8 cellular contexts compared by ENCODE assay signal in the genomic region with DNA sequence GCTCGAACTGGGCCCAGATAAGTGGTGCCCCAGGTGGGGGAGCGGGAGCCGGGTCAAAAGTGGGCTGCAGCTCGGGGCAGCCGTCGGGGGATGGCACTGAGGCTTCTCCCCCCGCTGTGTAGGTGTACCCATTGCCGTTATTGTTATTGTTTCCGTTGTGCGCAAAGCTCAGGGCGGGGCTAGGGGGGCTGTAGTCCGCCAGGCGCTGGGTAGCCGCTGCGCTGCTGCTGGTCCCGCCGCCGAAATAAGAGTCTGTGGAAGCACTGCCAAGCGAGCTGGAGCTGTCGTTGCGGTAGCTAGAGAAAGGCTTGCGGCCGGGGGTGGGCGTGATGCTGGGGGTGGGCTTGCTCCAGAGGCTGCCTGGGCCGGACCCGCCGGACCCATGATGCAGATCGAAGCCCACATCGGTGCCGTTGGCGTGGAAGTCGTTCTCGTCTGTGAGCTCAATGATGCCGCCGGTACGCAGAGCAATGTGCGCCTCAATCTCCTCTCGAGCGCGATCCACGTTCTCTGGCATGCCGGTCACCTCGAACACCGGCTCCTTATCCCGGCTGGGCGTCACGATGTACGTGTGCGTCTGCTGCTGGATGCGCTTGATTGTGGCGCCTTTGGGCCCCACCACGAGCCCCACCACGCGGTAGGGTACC. TPM values are rescaled to one million over a fixed set of nuclear protein-coding genes. Genes with fewer than 3 reads are reported as not detected.
DNase-seq lines count a peak whose midpoint lies in the region; ATAC-seq, FAIRE-seq and TF ChIP-seq lines count a peak whose summit lies in the region.

No MANE protein-coding gene starts in this region.

- no peak for TF ChIP-seq CTCF in K562 (IDR thresholded peaks at IDR 0.05 in 2 of 3, conservative IDR thresholded peaks at IDR 0.05 in 1 of 3; ENCODE audit: insufficient read depth in 2 of 3, low read depth in 1 of 3, low read length in 3 of 3)
- TF ChIP-seq CTCF in lower leg skin (IDR thresholded peaks at IDR 0.05), result no peak
- TF ChIP-seq CTCF in tibial nerve (IDR thresholded peaks at IDR 0.05), result no peak
- TF ChIP-seq CTCF in foreskin keratinocyte (conservative IDR thresholded peaks at IDR 0.05), result no peak

- CTCF ChIA-PET in activated CD8-positive, alpha-beta memory T cell treated with anti-CD3 and anti-CD28 coated beads, Interleukin-2, amount 10 ng/mL, durations not matched to agents 7 days and 5 days (lab: Charles Lee), result no interaction called here
- CTCF ChIA-PET in K562 (lab: Yijun Ruan, JAX; ENCODE audit: low intra/inter-chr PET ratio), result no interaction called here

- H3K36me3 ChIP-seq in K562 (ENCODE audit: control insufficient read depth, insufficient read depth, low read length) (peaks cover 19% of the 10 kb centered on the region; the same call in 2 of the 3 replicates), tibial nerve (peaks cover 0 to 10% (median 0%) of the 10 kb centered on the region in 3 donors)

- H4K20me1 ChIP-seq in K562 (replicated peaks; ENCODE audit: control insufficient read depth, insufficient read depth, low read length), result no peaks in the 10 kb centered on the region

- no peaks in the 10 kb centered on the region for H3K9me1 ChIP-seq in K562 (ENCODE audit: control insufficient read depth, insufficient read depth, low read length)

- H3K27me3 ChIP-seq in K562 (ENCODE audit: control insufficient read depth in 2 of 2, insufficient read depth in 2 of 2, low read length in 2 of 2), result no peaks in the 10 kb centered on the region
- no peaks in the 10 kb centered on the region for H3K27me3 ChIP-seq in tibial nerve
- peaks cover 49% of the 10 kb centered on the region for H3K27me3 ChIP-seq in foreskin keratinocyte

- peaks cover 29% of the 10 kb centered on the region for H3K27me3 Mint-ChIP-seq in activated CD8-positive, alpha-beta memory T cell treated with anti-CD3 and anti-CD28 coated beads, Interleukin-2, amount 10 ng/mL, durations not matched to agents 7 days and 5 days

- H3K27ac ChIP-seq in K562 (ENCODE audit: extremely low read depth, low read depth, low read length) (no peak overlapping the region), tibial nerve (peak overlapping the region in 1 of 4 donors; percentile 95), foreskin keratinocyte (no peak overlapping the region)

- no peak for ATAC-seq in activated CD8-positive, alpha-beta memory T cell treated with anti-CD3 and anti-CD28 coated beads, Interleukin-2, amount 10 ng/mL, durations not matched to agents 7 days and 5 days
- ATAC-seq in K562 (no peak), HG03039 (IDR thresholded peaks at IDR 0.05; ENCODE audit: unreplicated experiment) (no peak), foreskin keratinocyte (no peak), left lobe of liver (no peak)

- intact Hi-C loops in K562 (cut with micrococcal nuclease) (no loop called here), lower leg skin (cut with DNase I; ENCODE audit: low total_unique reads) (no loop called here)

- DNase-seq in activated CD8-positive, alpha-beta memory T cell treated with anti-CD3 and anti-CD28 coated beads, Interleukin-2, amount 10 ng/mL, durations not matched to agents 7 days and 5 days, result no peak
- no peak for DNase-seq in activated CD8-positive, alpha-beta memory T cell treated with anti-CD3 and anti-CD28 coated beads, Interleukin-2, amount 50 U/mL, for 4 hours
- DNase-seq in K562 (ENCODE audit: extremely low read depth in 1 of 4, low spot score in 3 of 4) (no peak), lower leg skin (ENCODE audit: low spot score in 2 of 2) (peak in 1 of 2 donors; percentile 79), tibial nerve (ENCODE audit: low spot score in 2 of 2) (no peak), foreskin keratinocyte (no peak), left lobe of liver (ENCODE audit: low spot score) (no peak)

- no peak overlapping the region for H3K27ac Mint-ChIP-seq in activated CD8-positive, alpha-beta memory T cell treated with anti-CD3 and anti-CD28 coated beads, Interleukin-2, amount 10 ng/mL, durations not matched to agents 7 days and 5 days

- no peak for TF ChIP-seq EP300 in K562 (IDR thresholded peaks at IDR 0.05; ENCODE audit: low read length)
- TF ChIP-seq EP300 in tibial nerve (IDR thresholded peaks at IDR 0.05), result no peak

- no peaks in the 10 kb centered on the region for H3K36me3 Mint-ChIP-seq in activated CD8-positive, alpha-beta memory T cell treated with anti-CD3 and anti-CD28 coated beads, Interleukin-2, amount 10 ng/mL, durations not matched to agents 7 days and 5 days

- FAIRE-seq in K562 (lab: Jason Lieb, UNC), result no peak

- H2AFZ ChIP-seq in K562 (ENCODE audit: low read depth, low read length), result no peak overlapping the region

- H3K9ac ChIP-seq in K562 (ENCODE audit: insufficient read depth in 1 of 2, low read depth in 2 of 2, low read length in 2 of 2), result no peak overlapping the region; a peak in 1 of 4 replicates

- no peak for TF ChIP-seq RAD21 in K562 (CRISPR knock-in tag; conservative IDR thresholded peaks at IDR 0.05 in 1 of 2, IDR thresholded peaks at IDR 0.05 in 1 of 2)

- H3K9me3 ChIP-seq in K562 (replicated peaks; ENCODE audit: control insufficient read depth, insufficient read depth, low read depth, low read length) (0 out of 2 replicates have a peak, but pooled peaks cover 5% of the 10 kb centered on the region), tibial nerve (no peaks in the 10 kb centered on the region)

- H3K9me3 Mint-ChIP-seq in activated CD8-positive, alpha-beta memory T cell treated with anti-CD3 and anti-CD28 coated beads, Interleukin-2, amount 10 ng/mL, durations not matched to agents 7 days and 5 days (ENCODE audit: low read depth), result no peaks in the 10 kb centered on the region

- peak overlapping the region; percentile 88 for H3K4me2 ChIP-seq in K562 (ENCODE audit: insufficient read depth, low read length)

- BruUV-seq in K562 (replicated peaks; lab: Mats Ljungman, UMichigan), result TSS peak; percentile 36

- TF ChIP-seq POLR2A in K562 (conservative IDR thresholded peaks at IDR 0.05) (no peak), lower leg skin (IDR thresholded peaks at IDR 0.05) (no peak), tibial nerve (IDR thresholded peaks at IDR 0.05) (no peak)

- peaks cover 33% of the 10 kb centered on the region for H3K79me2 ChIP-seq in K562 (ENCODE audit: control insufficient read depth, insufficient read depth, low read length)

- H3K4me1 ChIP-seq in K562 (replicated peaks in 1 of 2; ENCODE audit: control insufficient read depth in 2 of 2, insufficient read depth in 2 of 2, low read length in 2 of 2), result peaks cover 16 to 44% of the 10 kb centered on the region in 2 experiments
- peaks cover 0 to 27% (median 18%) of the 10 kb centered on the region in 4 donors for H3K4me1 ChIP-seq in tibial nerve
- H3K4me1 ChIP-seq in foreskin keratinocyte, result no peaks in the 10 kb centered on the region

- 96% methylated on average over 16 of the region's 54 CpGs for WGBS in K562 (ENCODE audit: insufficient coverage, low coverage, missing lambda C conversion rate)
- WGBS in lower leg skin, 2 donors, result 32 to 45% methylated on average over 40 to 48 of the region's 54 CpGs
- whole genome bisulfite sequencing in tibial nerve, 2 donors, result 37 to 38% methylated on average over 50 to 54 of the region's 54 CpGs

- H3K4me3 ChIP-seq in K562 (peak overlapping the region; percentile 93), lower leg skin (ENCODE audit: low read depth, poor library complexity, severe bottlenecking) (peak overlapping the region; percentile 67), tibial nerve (peak overlapping the region; percentile 68 to 99 (median 82))

- in situ Hi-C loops in K562 (cut with MboI), result no loop called here

- peaks cover 16% of the 10 kb centered on the region for H3K4me1 Mint-ChIP-seq in activated CD8-positive, alpha-beta memory T cell treated with anti-CD3 and anti-CD28 coated beads, Interleukin-2, amount 10 ng/mL, durations not matched to agents 7 days and 5 days

- POLR2A ChIA-PET in K562 (lab: Yijun Ruan, JAX), result no interaction called here

- H3K4me3 Mint-ChIP-seq in activated CD8-positive, alpha-beta memory T cell treated with anti-CD3 and anti-CD28 coated beads, Interleukin-2, amount 10 ng/mL, durations not matched to agents 7 days and 5 days, result peak overlapping the region; percentile 68

TF ChIP-seq in K562, 482 proteins besides CTCF, POLR2A, EP300 and RAD21 (continues in another document):
- TF ChIP-seq, protein P1, sequence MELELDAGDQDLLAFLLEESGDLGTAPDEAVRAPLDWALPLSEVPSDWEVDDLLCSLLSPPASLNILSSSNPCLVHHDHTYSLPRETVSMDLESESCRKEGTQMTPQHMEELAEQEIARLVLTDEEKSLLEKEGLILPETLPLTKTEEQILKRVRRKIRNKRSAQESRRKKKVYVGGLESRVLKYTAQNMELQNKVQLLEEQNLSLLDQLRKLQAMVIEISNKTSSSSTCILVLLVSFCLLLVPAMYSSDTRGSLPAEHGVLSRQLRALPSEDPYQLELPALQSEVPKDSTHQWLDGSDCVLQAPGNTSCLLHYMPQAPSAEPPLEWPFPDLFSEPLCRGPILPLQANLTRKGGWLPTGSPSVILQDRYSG (tag; conservative IDR thresholded peaks at IDR 0.05; ENCODE audit: low read depth), result no peak
- TF ChIP-seq FIP1L1 (IDR thresholded peaks at IDR 0.05; ENCODE audit: low read depth, low read length, poor library complexity, severe bottlenecking), result peak; percentile 20

RNA-seq across cellular contexts. Expression of a gene that starts 2.0 kb away (rescaled TPM):
- total RNA-seq in activated CD8-positive, alpha-beta memory T cell treated with anti-CD3 and anti-CD28 coated beads, Interleukin-2, amount 10 ng/mL, durations not matched to agents 7 days and 5 days, result under 1 TPM; 0.64 to 0.73 TPM
- 8.7 and 10.8 TPM in 2 replicates for total RNA-seq in K562 (2011; cell fraction: chromatin; rRNA removed; ENCODE audit: low replicate concordance)
- total RNA-seq in K562 (2011; cell fraction: nucleolus; rRNA removed), result 11.3 and 13.3 TPM in 2 replicates
- 8.7 TPM in 2 replicates for total RNA-seq in K562 (2011; cell fraction: nucleoplasm; rRNA removed)
- total RNA-seq in K562 (2014; rRNA removed) (7.4 and 7.7 TPM in 2 replicates), K562 (2014; rRNA removed; fragmentation: Illumina TruSeq; extraction: Trizol) (2.9 and 3.1 TPM in 2 replicates), K562 (2015; rRNA removed; fragmentation: Illumina TruSeq; extraction: Trizol) (3.6 and 4.2 TPM in 2 replicates), K562 (2021) (12.0 and 12.8 TPM in 2 replicates), lower leg skin (1 to 10 TPM in 3 of 4 donors, under 1 TPM in 1; 0.13 to 1.6 (median 1.2) TPM), tibial nerve (1 to 10 TPM in 2 of 4 donors, under 1 TPM in 2; 0.30 to 1.9 (median 0.90) TPM), foreskin keratinocyte (1.0 and 1.3 TPM in 2 replicates), left lobe of liver (0.43 TPM)
- polyA plus RNA-seq in K562 (2011; rRNA removed) (7.0 TPM in 2 replicates), K562 (2014; fragmentation: Illumina TruSeq; extraction: Trizol) (3.0 and 6.2 TPM in 2 replicates), K562 (2014; fragmentation: Nextera tagmentation; extraction: Ambion mirVana) (1 to 10 TPM in 1 of 2 experiments, under 1 TPM in 1; 0.94 to 1.1 TPM), K562 (2014; rRNA removed) (6.9 and 8.3 TPM in 2 replicates), foreskin keratinocyte (0.39 and 0.51 TPM in 2 replicates)
- polyA plus RNA-seq in K562 (2011; cell fraction: cytosol; rRNA removed), result 5.5 and 16.8 TPM in 2 replicates
- polyA plus RNA-seq in K562 (2011; cell fraction: nucleus; rRNA removed), result 20.3 and 41.1 TPM in 2 replicates
- polyA plus RNA-seq in K562 (2012), result 4.9 and 6.6 TPM in 2 replicates
- 1.9 and 3.3 TPM in 2 replicates for polyA minus RNA-seq in K562 (2011; rRNA and poly(A)+ RNA removed)
- 9.3 TPM in 2 replicates for polyA minus RNA-seq in K562 (2011; cell fraction: cytosol; rRNA and poly(A)+ RNA removed)
- 11.7 and 12.2 TPM in 2 replicates for polyA minus RNA-seq in K562 (2011; cell fraction: nucleus; rRNA and poly(A)+ RNA removed)
